ENCODE assay signal across 16 cellular contexts in the genomic region with DNA sequence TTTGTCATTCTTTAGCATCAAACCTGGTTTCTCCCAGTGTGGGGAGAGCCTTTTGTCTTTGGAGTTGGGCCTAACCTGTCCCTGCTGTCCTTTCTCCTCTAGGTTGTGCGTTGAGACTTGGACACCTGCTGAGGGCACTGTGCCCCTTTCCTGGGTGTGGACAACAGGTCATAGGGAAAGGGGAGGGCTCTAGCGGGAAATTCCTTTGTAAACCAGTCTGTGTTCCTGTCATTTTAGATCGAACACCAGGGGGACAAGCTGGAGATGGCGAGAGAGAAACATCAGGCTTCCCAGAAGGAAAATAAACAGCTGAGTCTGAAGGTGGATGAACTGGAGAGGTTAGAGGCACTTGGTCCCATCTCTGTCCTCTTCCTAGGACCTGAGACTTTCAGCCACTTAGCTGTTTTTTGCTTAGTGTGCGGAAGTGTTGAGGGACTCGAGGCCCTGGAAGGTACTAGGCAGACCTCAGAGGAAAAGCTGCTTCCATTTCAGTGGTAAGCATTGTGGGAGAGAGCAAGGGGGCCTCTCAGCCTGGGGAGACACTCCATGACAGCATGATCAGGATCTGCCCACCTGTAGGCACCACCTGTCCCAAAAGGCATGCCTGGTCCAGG. TPM values are rescaled to one million over a fixed set of nuclear protein-coding genes. Genes with fewer than 3 reads are reported as not detected.
DNase-seq lines count a peak whose midpoint lies in the region; ATAC-seq, FAIRE-seq and TF ChIP-seq lines count a peak whose summit lies in the region.
"Had no signal": no experiment of that assay in that cellular context is flagged by ENCODE, and none has a peak within 500 bp of the region (broad histone marks: within the 10 kb centered on the region; RNA-seq: fewer than 3 reads in every experiment).

No MANE protein-coding gene starts in this region.

- 60% methylated on average over 6 of the region's 6 CpGs for WGBS in HepG2 (ENCODE audit: low lambda C conversion rate)

- BruUV-seq in HepG2 (replicated peaks; lab: Mats Ljungman, UMichigan): no TSS peak

- no peaks in the 10 kb centered on the region for H3K27me3 Mint-ChIP-seq in activated CD8-positive, alpha-beta T cell treated with anti-CD3 and anti-CD28 coated beads, Interleukin-2, amount 10 ng/mL, durations not matched to agents 7 days and 5 days (ENCODE audit: low read depth)

- no peak for TF ChIP-seq RAD21 in HepG2 (CRISPR knock-in tag; IDR thresholded peaks at IDR 0.05)

- peaks cover 58% of the 10 kb centered on the region for H3K36me3 Mint-ChIP-seq in activated CD8-positive, alpha-beta T cell treated with anti-CD3 and anti-CD28 coated beads, Interleukin-2, amount 10 ng/mL, durations not matched to agents 7 days and 5 days (ENCODE audit: low read depth)

- H3K79me2 ChIP-seq in HepG2 (ENCODE audit: insufficient read depth, low read length): no peaks in the 10 kb centered on the region

- peak overlapping the region; percentile 39 for H3K27ac Mint-ChIP-seq in activated CD8-positive, alpha-beta T cell treated with anti-CD3 and anti-CD28 coated beads, Interleukin-2, amount 10 ng/mL, durations not matched to agents 7 days and 5 days

- in situ Hi-C loops in GM13976 (cut with MboI; ENCODE audit: low sequenced_read_pairs, unreplicated experiment): no loop called here
- in situ Hi-C loops in HepG2 (cut with HindIII; ENCODE audit: extremely low pct_ligation_motif_present, low pct_unique_long_range_greater_than_20kb): no loop called here

- no peaks in the 10 kb centered on the region for H3K9me3 Mint-ChIP-seq in activated CD8-positive, alpha-beta T cell treated with anti-CD3 and anti-CD28 coated beads, Interleukin-2, amount 10 ng/mL, durations not matched to agents 7 days and 5 days (ENCODE audit: insufficient read depth)

- peak overlapping the region in 7 of 11 experiments; percentile 56 to 80 (median 73); a peak in 14 of 22 replicates for H3K27ac ChIP-seq in BLaER1 treated with 17β-estradiol and CSF1 and Interleukin-3, amounts not matched to agents 10 nM and 100 nM
- H3K27ac ChIP-seq in HepG2 (ENCODE audit: extremely low read length, insufficient read depth, low read length): peak overlapping the region; percentile 46

- H3K4me3 Mint-ChIP-seq in activated CD8-positive, alpha-beta T cell treated with anti-CD3 and anti-CD28 coated beads, Interleukin-2, amount 10 ng/mL, durations not matched to agents 7 days and 5 days: no peak overlapping the region

- TF ChIP-seq EP300 in HepG2 (IDR thresholded peaks at IDR 0.05; ENCODE audit: low read depth in 2 of 2, low read length in 2 of 2) (no peak), HepG2 (CRISPR knock-in tag; IDR thresholded peaks at IDR 0.05; ENCODE audit: borderline replicate concordance) (no peak)

- no peaks in the 10 kb centered on the region for H3K27me3 ChIP-seq in BLaER1 treated with 17β-estradiol and CSF1 and Interleukin-3, amounts not matched to agents 10 nM and 100 nM
- no peaks in the 10 kb centered on the region for H3K27me3 ChIP-seq in HepG2 (ENCODE audit: control insufficient read depth in 1 of 2, insufficient read depth in 2 of 2, low read length in 2 of 2)
- H3K27me3 ChIP-seq: BE2C, MG63 had no signal

- no peak overlapping the region for H3K4me3 ChIP-seq in BLaER1 treated with 17β-estradiol and CSF1 and Interleukin-3, amounts not matched to agents 10 nM and 100 nM
- H3K4me3 ChIP-seq in HepG2 (replicated peaks in 1 of 3; ENCODE audit: insufficient read depth in 1 of 3, low read depth in 2 of 3, low read length in 3 of 3): no peak overlapping the region
- H3K4me3 ChIP-seq: MG63 had no signal

- peaks cover 52 to 94% (median 85%) of the 10 kb centered on the region in 11 experiments for H3K36me3 ChIP-seq in BLaER1 treated with 17β-estradiol and CSF1 and Interleukin-3, amounts not matched to agents 10 nM and 100 nM
- H3K36me3 ChIP-seq in HepG2 (replicated peaks in 1 of 2; ENCODE audit: control insufficient read depth in 1 of 2, insufficient read depth in 2 of 2, low read length in 2 of 2): peaks cover 19 to 54% of the 10 kb centered on the region in 2 experiments

- H3K4me1 ChIP-seq in BLaER1 treated with 17β-estradiol and CSF1 and Interleukin-3, amounts not matched to agents 10 nM and 100 nM: peaks cover 14 to 43% (median 35%) of the 10 kb centered on the region in 10 experiments
- H3K4me1 ChIP-seq in HepG2 (ENCODE audit: insufficient read depth, low read length): peaks cover 17% of the 10 kb centered on the region

- H3K9ac ChIP-seq in BLaER1 treated with 17β-estradiol and CSF1 and Interleukin-3, amounts not matched to agents 10 nM and 100 nM: peak overlapping the region in 7 of 11 experiments; percentile 51 to 71 (median 66); a peak in 12 of 22 replicates
- peak overlapping the region; percentile 18; the same call in 1 of the 2 replicates for H3K9ac ChIP-seq in HepG2 (ENCODE audit: insufficient read depth, low read depth, low read length)
- H3K9ac ChIP-seq: SK-N-SH had no signal

- H3K4me2 ChIP-seq in BLaER1 treated with 17β-estradiol and CSF1 and Interleukin-3, amounts not matched to agents 10 nM and 100 nM: peak overlapping the region in 8 of 11 experiments; percentile 86 to 90 (median 88); a peak in 12 of 22 replicates
- no peak overlapping the region; the same call in 1 of the 2 replicates for H3K4me2 ChIP-seq in HepG2 (ENCODE audit: low read depth, low read length)
- H3K4me2 ChIP-seq: SK-N-SH had no signal

- no peaks in the 10 kb centered on the region for H3K9me3 ChIP-seq in BLaER1 treated with 17β-estradiol and CSF1 and Interleukin-3, amounts not matched to agents 10 nM and 100 nM (replicated peaks in 1 of 11)
- no peaks in the 10 kb centered on the region for H3K9me3 ChIP-seq in HepG2 (ENCODE audit: low read length)
- H3K9me3 ChIP-seq: BE2C, MG63, SK-N-SH had no signal

- peaks cover 3% of the 10 kb centered on the region for H3K4me1 Mint-ChIP-seq in activated CD8-positive, alpha-beta T cell treated with anti-CD3 and anti-CD28 coated beads, Interleukin-2, amount 10 ng/mL, durations not matched to agents 7 days and 5 days (ENCODE audit: low read depth)

- TF ChIP-seq CTCF in GM13976 (IDR thresholded peaks at IDR 0.05; ENCODE audit: borderline replicate concordance, control extremely low read depth, extremely low read depth, insufficient read depth, missing control alignments): peak; percentile 3
- peak; percentile 64 for TF ChIP-seq CTCF in HepG2 (CRISPR knock-in tag; IDR thresholded peaks at IDR 0.05)

- no peak for TF ChIP-seq POLR2A in HepG2 (IDR thresholded peaks at IDR 0.05; ENCODE audit: insufficient read depth in 1 of 2, low read depth in 2 of 2, low read length in 2 of 2)

- FAIRE-seq in HepG2 (lab: Jason Lieb, UNC): peak; percentile 51

- no peak for ATAC-seq in activated CD8-positive, alpha-beta T cell treated with anti-CD3 and anti-CD28 coated beads, Interleukin-2, amount 10 ng/mL, durations not matched to agents 7 days and 5 days
- ATAC-seq in HepG2 (peak; percentile 94), HG02759 (IDR thresholded peaks at IDR 0.05; ENCODE audit: unreplicated experiment) (no peak)
- no peak for ATAC-seq in activated CD4-positive, CD25-positive, alpha-beta regulatory T cell treated with anti-CD3 and anti-CD28 coated beads, Interleukin-2, amount 50 U/mL, for 24 hours

- CTCF ChIA-PET in activated CD8-positive, alpha-beta T cell treated with anti-CD3 and anti-CD28 coated beads, Interleukin-2, amount 10 ng/mL, durations not matched to agents 7 days and 5 days (lab: Charles Lee): interaction anchor here (2.0 kb wide), 1 partner anchor 322 kb away, joined by 4 read pairs; no protein-coding TSS in a partner anchor
- CTCF ChIA-PET in HepG2 (lab: Yijun Ruan, JAX; ENCODE audit: low intra/inter-chr PET ratio, low total read pairs): no interaction called here

- H2AFZ ChIP-seq in HepG2 (ENCODE audit: low read length): no peak overlapping the region

- no peak for DNase-seq in GM13976 (ENCODE audit: low spot score)
- no peak for DNase-seq in activated CD8-positive, alpha-beta T cell treated with anti-CD3 and anti-CD28 coated beads, Interleukin-2, amount 10 ng/mL, durations not matched to agents 7 days and 5 days
- peak; percentile 70 for DNase-seq in HepG2 (ENCODE audit: low spot score)
- no peak for DNase-seq in nucleus accumbens (lab: John Stamatoyannopoulos, UW)
- no peak for DNase-seq in DMS114 treated with DMSO at 0.1 percent for 48 hours (lab: John Stamatoyannopoulos, UW; ENCODE audit: unreplicated experiment)
- DNase-seq: activated T-cell treated with anti-CD3 and anti-CD28 coated beads for 4 hours, glutamatergic neuron, MG63, NCI-H187, NCI-H510A treated with DMSO at 0.1 percent for 48 hours, OCI-M1, SK-N-SH had no signal

- POLR2A ChIA-PET in activated CD8-positive, alpha-beta T cell treated with anti-CD3 and anti-CD28 coated beads, Interleukin-2, amount 10 ng/mL, durations not matched to agents 7 days and 5 days (lab: Charles Lee): interaction anchor here (3.4 kb wide), 1 partner anchor 9 kb away, joined by 15 read pairs; a partner anchor contains a TSS
- POLR2A ChIA-PET in HepG2 (lab: Yijun Ruan, JAX): interaction anchor here (1.5 to 2.1 kb wide), 3 partner anchors 9 to 140 kb away, joined by 3 to 11 read pairs (median 5); a partner anchor contains a TSS

- peaks cover 0 to 6% (median 0%) of the 10 kb centered on the region in 11 experiments; a peak in 1 of 22 replicates for H4K20me1 ChIP-seq in BLaER1 treated with 17β-estradiol and CSF1 and Interleukin-3, amounts not matched to agents 10 nM and 100 nM
- no peaks in the 10 kb centered on the region for H4K20me1 ChIP-seq in HepG2 (ENCODE audit: insufficient read depth, low read length)

- intact Hi-C loops in HepG2 (cut with micrococcal nuclease; ENCODE audit: unreplicated experiment): no loop called here

RNA-seq across cellular contexts. Expression of a gene that starts 8.6 kb away (rescaled TPM):
- total RNA-seq in activated CD8-positive, alpha-beta T cell treated with anti-CD3 and anti-CD28 coated beads, Interleukin-2, amount 10 ng/mL, durations not matched to agents 7 days and 5 days: 10 to 100 TPM; 46.5 to 47.7 TPM
- total RNA-seq in HepG2 (2016; rRNA removed; fragmentation: Illumina TruSeq; extraction: Trizol): 28.8 and 41.1 TPM in 2 replicates
- total RNA-seq in HepG2 (2016; cell fraction: cytosol; rRNA removed; fragmentation: Illumina TruSeq; extraction: Trizol; ENCODE audit: low read depth): 7.4 and 7.9 TPM in 2 replicates
- total RNA-seq in HepG2 (2016; cell fraction: insoluble cytoplasmic fraction; rRNA removed; fragmentation: Illumina TruSeq; extraction: Trizol): 29.6 and 39.3 TPM in 2 replicates
- total RNA-seq in HepG2 (2016; cell fraction: membrane; rRNA removed; fragmentation: Illumina TruSeq; extraction: Trizol): 17.1 and 18.6 TPM in 2 replicates
- total RNA-seq in HepG2 (2016; cell fraction: nucleus; rRNA removed; fragmentation: Illumina TruSeq; extraction: Trizol): 14.9 and 16.3 TPM in 2 replicates
- polyA plus RNA-seq in HepG2 (2011; rRNA removed): 10.6 and 14.7 TPM in 2 replicates
- 10.5 TPM in 2 replicates for polyA plus RNA-seq in HepG2 (2011; cell fraction: cytosol; rRNA removed)
- 7.6 and 8.6 TPM in 2 replicates for polyA plus RNA-seq in HepG2 (2011; cell fraction: nucleus; rRNA removed)
- 9.6 and 10.9 TPM in 2 replicates for polyA plus RNA-seq in HepG2 (2012)
- polyA plus RNA-seq in HepG2 (2016; cell fraction: cytosol; fragmentation: Illumina TruSeq; extraction: Trizol; ENCODE audit: low read depth): 3.1 and 3.9 TPM in 2 replicates
- 33.8 and 35.3 TPM in 2 replicates for polyA plus RNA-seq in HepG2 (2016; cell fraction: insoluble cytoplasmic fraction; fragmentation: Illumina TruSeq; extraction: Trizol; ENCODE audit: low read depth)
- 10.7 and 11.7 TPM in 2 replicates for polyA plus RNA-seq in HepG2 (2016; cell fraction: membrane; fragmentation: Illumina TruSeq; extraction: Trizol; ENCODE audit: low read depth)
- polyA plus RNA-seq in HepG2 (2016; cell fraction: nucleus; fragmentation: Illumina TruSeq; extraction: Trizol; ENCODE audit: insufficient read depth, low read depth): 21.8 and 23.3 TPM in 2 replicates
- polyA minus RNA-seq in HepG2 (2011; rRNA and poly(A)+ RNA removed; ENCODE audit: low replicate concordance): 26.2 and 106 TPM in 2 replicates
- 14.9 and 17.1 TPM in 2 replicates for polyA minus RNA-seq in HepG2 (2011; cell fraction: cytosol; rRNA and poly(A)+ RNA removed)
- polyA minus RNA-seq in HepG2 (2011; cell fraction: nucleus; rRNA and poly(A)+ RNA removed): 5.7 and 7.5 TPM in 2 replicates

RNA-seq across cellular contexts. Expression of a gene that starts 40.1 kb away (rescaled TPM):
- total RNA-seq in activated CD8-positive, alpha-beta T cell treated with anti-CD3 and anti-CD28 coated beads, Interleukin-2, amount 10 ng/mL, durations not matched to agents 7 days and 5 days: 10 to 100 TPM; 77.5 to 82.8 TPM
- 28.3 and 31.3 TPM in 2 replicates for total RNA-seq in HepG2 (2016; rRNA removed; fragmentation: Illumina TruSeq; extraction: Trizol)
- total RNA-seq in HepG2 (2016; cell fraction: cytosol; rRNA removed; fragmentation: Illumina TruSeq; extraction: Trizol; ENCODE audit: low read depth): 6.8 and 10.0 TPM in 2 replicates
- 28.2 and 33.5 TPM in 2 replicates for total RNA-seq in HepG2 (2016; cell fraction: insoluble cytoplasmic fraction; rRNA removed; fragmentation: Illumina TruSeq; extraction: Trizol)
- total RNA-seq in HepG2 (2016; cell fraction: membrane; rRNA removed; fragmentation: Illumina TruSeq; extraction: Trizol): 17.0 and 17.8 TPM in 2 replicates
- total RNA-seq in HepG2 (2016; cell fraction: nucleus; rRNA removed; fragmentation: Illumina TruSeq; extraction: Trizol): 32.1 and 38.6 TPM in 2 replicates
- polyA plus RNA-seq in HepG2 (2011; rRNA removed): 9.8 and 10.0 TPM in 2 replicates
- polyA plus RNA-seq in HepG2 (2011; cell fraction: cytosol; rRNA removed): 3.3 and 3.7 TPM in 2 replicates
- 69.5 and 91.8 TPM in 2 replicates for polyA plus RNA-seq in HepG2 (2011; cell fraction: nucleus; rRNA removed)
- polyA plus RNA-seq in HepG2 (2012): 12.4 and 16.5 TPM in 2 replicates
- polyA plus RNA-seq in HepG2 (2016; cell fraction: cytosol; fragmentation: Illumina TruSeq; extraction: Trizol; ENCODE audit: low read depth): 5.0 TPM in 2 replicates
- 23.7 and 26.7 TPM in 2 replicates for polyA plus RNA-seq in HepG2 (2016; cell fraction: insoluble cytoplasmic fraction; fragmentation: Illumina TruSeq; extraction: Trizol; ENCODE audit: low read depth)
- 7.9 and 9.5 TPM in 2 replicates for polyA plus RNA-seq in HepG2 (2016; cell fraction: membrane; fragmentation: Illumina TruSeq; extraction: Trizol; ENCODE audit: low read depth)
- 69.2 and 78.2 TPM in 2 replicates for polyA plus RNA-seq in HepG2 (2016; cell fraction: nucleus; fragmentation: Illumina TruSeq; extraction: Trizol; ENCODE audit: insufficient read depth, low read depth)
- polyA minus RNA-seq in HepG2 (2011; rRNA and poly(A)+ RNA removed; ENCODE audit: low replicate concordance): 4.7 and 19.7 TPM in 2 replicates
- 3.1 and 3.5 TPM in 2 replicates for polyA minus RNA-seq in HepG2 (2011; cell fraction: cytosol; rRNA and poly(A)+ RNA removed)
- 13.1 and 15.3 TPM in 2 replicates for polyA minus RNA-seq in HepG2 (2011; cell fraction: nucleus; rRNA and poly(A)+ RNA removed)

RNA-seq across cellular contexts. Expression of a gene that starts 56.5 kb away (rescaled TPM):
- total RNA-seq in activated CD8-positive, alpha-beta T cell treated with anti-CD3 and anti-CD28 coated beads, Interleukin-2, amount 10 ng/mL, durations not matched to agents 7 days and 5 days: 100 to 1,000 TPM; 292 to 303 TPM
- total RNA-seq in HepG2 (2016; rRNA removed; fragmentation: Illumina TruSeq; extraction: Trizol): 23.5 and 106 TPM in 2 replicates
- total RNA-seq in HepG2 (2016; cell fraction: cytosol; rRNA removed; fragmentation: Illumina TruSeq; extraction: Trizol; ENCODE audit: low read depth): 19.2 and 22.6 TPM in 2 replicates
- 14.5 and 107 TPM in 2 replicates for total RNA-seq in HepG2 (2016; cell fraction: insoluble cytoplasmic fraction; rRNA removed; fragmentation: Illumina TruSeq; extraction: Trizol)
- total RNA-seq in HepG2 (2016; cell fraction: membrane; rRNA removed; fragmentation: Illumina TruSeq; extraction: Trizol): 14.3 and 15.6 TPM in 2 replicates
- 180 and 199 TPM in 2 replicates for total RNA-seq in HepG2 (2016; cell fraction: nucleus; rRNA removed; fragmentation: Illumina TruSeq; extraction: Trizol)
- 111 and 132 TPM in 2 replicates for polyA plus RNA-seq in HepG2 (2011; rRNA removed)
- polyA plus RNA-seq in HepG2 (2011; cell fraction: cytosol; rRNA removed): 28.2 and 51.8 TPM in 2 replicates
- polyA plus RNA-seq in HepG2 (2011; cell fraction: nucleus; rRNA removed): 885 and 1,070 TPM in 2 replicates
- 97.6 and 98.5 TPM in 2 replicates for polyA plus RNA-seq in HepG2 (2012)
- 6.9 and 7.2 TPM in 2 replicates for polyA plus RNA-seq in HepG2 (2016; cell fraction: cytosol; fragmentation: Illumina TruSeq; extraction: Trizol; ENCODE audit: low read depth)
- 14.9 and 21.0 TPM in 2 replicates for polyA plus RNA-seq in HepG2 (2016; cell fraction: insoluble cytoplasmic fraction; fragmentation: Illumina TruSeq; extraction: Trizol; ENCODE audit: low read depth)
- 6.9 and 9.5 TPM in 2 replicates for polyA plus RNA-seq in HepG2 (2016; cell fraction: membrane; fragmentation: Illumina TruSeq; extraction: Trizol; ENCODE audit: low read depth)
- 274 and 280 TPM in 2 replicates for polyA plus RNA-seq in HepG2 (2016; cell fraction: nucleus; fragmentation: Illumina TruSeq; extraction: Trizol; ENCODE audit: insufficient read depth, low read depth)
- 319 and 464 TPM in 2 replicates for polyA minus RNA-seq in HepG2 (2011; rRNA and poly(A)+ RNA removed; ENCODE audit: low replicate concordance)
- polyA minus RNA-seq in HepG2 (2011; cell fraction: cytosol; rRNA and poly(A)+ RNA removed): 48.3 and 55.2 TPM in 2 replicates
- polyA minus RNA-seq in HepG2 (2011; cell fraction: nucleus; rRNA and poly(A)+ RNA removed): 960 and 1,011 TPM in 2 replicates
